ENCODE assay signal across 19 cellular contexts in the genomic region with DNA sequence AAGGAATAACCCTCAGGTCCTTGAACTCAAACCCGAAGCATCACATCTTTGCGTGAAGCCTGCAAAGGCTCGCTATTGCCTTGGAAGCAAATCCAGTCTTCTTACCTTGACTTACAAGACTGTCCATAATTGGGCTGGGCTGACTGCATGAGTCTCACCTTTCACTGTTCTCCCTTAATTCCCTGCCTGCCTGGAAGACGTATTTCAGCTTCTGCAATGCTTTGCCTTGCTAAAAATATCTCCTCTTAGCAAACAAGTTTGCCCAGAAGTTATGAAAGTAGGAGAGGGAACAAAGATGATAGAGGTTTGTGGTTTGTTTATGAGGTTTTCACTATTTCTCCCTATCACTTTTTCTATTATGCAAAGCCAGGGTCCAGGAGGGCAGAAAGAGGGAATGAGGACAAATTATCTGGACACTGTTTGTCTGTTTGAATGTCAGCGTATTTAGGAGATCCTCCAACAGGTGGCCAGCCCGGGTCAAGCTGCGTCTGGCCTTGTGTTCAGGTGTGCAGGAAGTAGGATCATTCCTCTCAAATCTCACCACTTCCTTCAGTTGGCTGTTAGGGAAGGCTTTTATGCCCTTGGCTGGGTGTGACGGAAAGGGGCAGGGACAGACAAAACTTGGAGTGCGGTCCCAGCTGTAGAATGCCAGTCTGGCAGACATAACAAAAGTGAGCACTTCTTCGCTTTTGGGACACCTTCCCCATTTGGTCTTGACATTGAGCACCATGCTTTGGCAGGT.
"Had no signal": no experiment of that assay in that cellular context is flagged by ENCODE, and none has a peak within 500 bp of the region (broad histone marks: within the 10 kb centered on the region; RNA-seq: fewer than 3 reads in every experiment).

No MANE protein-coding gene starts in this region.

- H3K27me3 ChIP-seq: ascending aorta, neural progenitor cell, sigmoid colon, upper lobe of left lung had no signal

- H3K4me1 ChIP-seq: left lung, neural progenitor cell, sigmoid colon, spleen had no signal

- DNase-seq: activated CD4-positive, alpha-beta T cell treated with anti-CD3 and anti-CD28 coated beads, Interleukin-2, amount 50 U/mL, for 1 hour; activated CD8-positive, alpha-beta memory T cell treated with anti-CD3 and anti-CD28 coated beads for 24 hours; activated effector memory CD4-positive, alpha-beta T cell treated with anti-CD3 and anti-CD28 coated beads, Interleukin-2, amount 50 U/mL, for 16 hours; activated naive CD4-positive, alpha-beta T cell treated with anti-CD3 and anti-CD28 coated beads, Interleukin-2, amount 50 U/mL, for 16 hours; activated T-cell treated with anti-CD3 and anti-CD28 coated beads, Interleukin-2, amount 50 U/mL, for 72 hours; cerebellar nuclear complex; cortex of kidney; hippocampal formation; kidney; left lung; sigmoid colon; spleen; stimulated activated naive B cell treated with anti-CD40 and anti-IgM and Interleukin-4, amounts not matched to agents 10 μg/mL and 1 μg/mL and 100 μg/mL, for 72 hours; T1000 had no signal

- H3K36me3 ChIP-seq: left lung, neural progenitor cell, sigmoid colon, spleen, thoracic aorta, upper lobe of left lung had no signal

- H2AFZ ChIP-seq: neural progenitor cell had no signal

- H3K9ac ChIP-seq: neural progenitor cell had no signal

- H3K9me3 ChIP-seq: ascending aorta, left lung, sigmoid colon, spleen, thoracic aorta, upper lobe of left lung had no signal

- H3K4me2 ChIP-seq: neural progenitor cell had no signal

- ATAC-seq: activated T-cell treated with anti-CD3 and anti-CD28 coated beads, Interleukin-2, amount 50 U/mL, for 72 hours; esophagus mucosa; left lung; stimulated activated naive B cell treated with anti-CD40 and anti-IgM and Interleukin-4, amounts not matched to agents 10 μg/mL and 1 μg/mL and 100 μg/mL, for 72 hours had no signal

- H3K27ac ChIP-seq: left lung, neural progenitor cell, sigmoid colon, spleen, thoracic aorta, upper lobe of left lung had no signal

- H3K4me3 ChIP-seq: ascending aorta, left lung, neural progenitor cell, sigmoid colon, spleen, thoracic aorta, upper lobe of left lung had no signal

- FAIRE-seq: kidney had no signal
